Comparison of ENCODE assay signal across 1 cellular context in genomic region chr4:74426101-74426500, GRCh38.
TF ChIP-seq lines count a peak whose summit lies in the region.

No MANE protein-coding gene starts in this region.

TF ChIP-seq in PFSK-1, 5 proteins besides CTCF, POLR2A, EP300 and RAD21 (continued from another document):
- TF ChIP-seq REST (IDR thresholded peaks at IDR 0.05; ENCODE audit: insufficient read depth in 1 of 2, low read depth in 2 of 2, low read length in 2 of 2) (peak in 1 of 2 experiments; percentile 45; a peak in 1 of 4 replicates), TAF1 (IDR thresholded peaks at IDR 0.05; ENCODE audit: borderline replicate concordance, insufficient read depth, low read length) (peak; percentile 36; the same call in 1 of the 2 replicates), POLR2AphosphoS5 (IDR thresholded peaks at IDR 0.05; ENCODE audit: low read depth, low read length) (no peak), FOXP2 (optimal IDR thresholded peaks at IDR 0.05; ENCODE audit: borderline replicate concordance, extremely low read depth, extremely low read length, insufficient read depth) (no peak)
TF ChIP-seq in PFSK-1: peak in this region for 3.
